1 cellular context compared by ENCODE assay signal in genomic region chr1:16797065-16797464, GRCh38. TPM values are rescaled to one million over a fixed set of nuclear protein-coding genes. Genes with fewer than 3 reads are reported as not detected.
"Had no signal": no experiment of that assay in that cellular context is flagged by ENCODE, and none has a peak within 500 bp of the region (broad histone marks: within the 10 kb centered on the region; RNA-seq: fewer than 3 reads in every experiment).

No MANE protein-coding gene starts in this region.

RNA-seq across cellular contexts. Expression of gene RNU1-4, which starts 56.7 kb away (rescaled TPM):
- polyA plus RNA-seq: adipose tissue had no signal
